Comparison of ENCODE assay signal across 1 cellular context in the genomic region with DNA sequence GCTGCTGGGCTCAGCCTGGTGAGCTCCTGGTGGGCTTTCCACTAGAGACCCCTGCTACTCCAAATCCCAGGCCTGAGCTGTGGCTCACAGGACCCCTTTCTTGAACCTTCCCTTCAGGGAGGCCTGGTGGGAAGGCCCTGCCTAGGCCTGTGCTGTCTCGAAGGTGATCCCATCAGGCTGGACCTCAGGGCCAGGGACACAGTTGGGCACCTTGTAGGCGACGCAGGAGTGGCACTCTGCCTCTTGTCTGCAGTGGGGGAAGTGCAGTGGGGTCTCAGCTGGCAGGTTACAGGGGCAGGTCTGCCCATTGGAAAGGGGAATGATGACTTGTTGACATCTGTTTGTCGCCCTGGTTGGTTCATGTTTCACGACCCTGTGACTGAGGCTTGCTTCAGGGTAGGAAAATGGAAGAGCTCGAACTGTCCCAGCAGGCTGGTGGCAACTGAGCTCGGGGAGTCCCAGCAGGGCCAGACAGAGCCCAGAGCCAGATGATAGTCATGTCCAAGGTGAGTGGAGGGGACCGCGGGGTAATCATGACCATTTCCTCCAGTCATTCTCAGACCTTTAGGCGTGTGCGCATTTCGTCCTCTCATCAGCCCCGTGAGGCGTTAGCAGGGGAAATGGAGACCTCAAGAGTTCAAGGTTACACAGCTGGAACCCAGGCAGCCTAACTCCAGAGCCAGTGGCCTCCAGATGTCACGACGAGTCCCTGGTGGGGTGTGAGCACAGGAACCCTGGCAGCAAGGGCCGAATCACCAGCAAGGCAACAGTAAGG.
TF ChIP-seq lines count a peak whose summit lies in the region.

No MANE protein-coding gene starts in this region.

TF ChIP-seq in WTC11, 78 proteins besides CTCF, POLR2A, EP300 and RAD21 (continued from another document):
- TF ChIP-seq ZNF532 (CRISPR knock-in tag; IDR thresholded peaks at IDR 0.05; ENCODE audit: borderline replicate concordance) (no peak), E2F4 (CRISPR knock-in tag; IDR thresholded peaks at IDR 0.05; ENCODE audit: borderline replicate concordance, low read depth) (no peak), JAZF1 (CRISPR knock-in tag; IDR thresholded peaks at IDR 0.05) (no peak), MYBL2 (CRISPR knock-in tag; IDR thresholded peaks at IDR 0.05) (no peak), TEAD1 (CRISPR knock-in tag; IDR thresholded peaks at IDR 0.05) (no peak), NR1H2 (CRISPR knock-in tag; IDR thresholded peaks at IDR 0.05) (no peak), PRRX2 (CRISPR knock-in tag; IDR thresholded peaks at IDR 0.05) (no peak), ZNF121 (CRISPR knock-in tag; IDR thresholded peaks at IDR 0.05) (no peak), ZNF416 (CRISPR knock-in tag; IDR thresholded peaks at IDR 0.05) (no peak), ELF4 (CRISPR knock-in tag; IDR thresholded peaks at IDR 0.05; ENCODE audit: low read depth) (no peak), TP53 (CRISPR knock-in tag; IDR thresholded peaks at IDR 0.05) (no peak)
